In the genomic region with DNA sequence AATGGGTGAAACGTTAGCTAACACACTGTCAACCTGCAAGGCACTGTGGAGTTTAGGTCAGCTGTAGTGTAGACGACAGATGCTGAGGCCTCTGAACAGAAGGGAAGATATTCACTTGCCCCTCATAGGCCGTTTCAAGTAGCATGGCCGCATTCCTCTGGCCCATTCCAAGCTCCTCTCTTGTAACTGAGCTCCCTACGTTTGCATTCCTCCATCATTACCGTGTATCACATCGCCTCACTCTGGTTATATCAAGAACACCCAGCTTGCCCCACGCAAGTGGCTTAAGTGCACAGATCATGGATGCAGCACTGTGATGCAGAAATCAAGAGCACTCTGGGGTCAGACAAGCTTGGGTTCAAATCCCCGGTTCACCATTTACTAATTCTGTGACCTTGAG, we compare ENCODE assay signal across 32 cellular contexts.
"Had no signal": no experiment of that assay in that cellular context is flagged by ENCODE, and none has a peak within 500 bp of the region (broad histone marks: within the 10 kb centered on the region; RNA-seq: fewer than 3 reads in every experiment).

No MANE protein-coding gene starts in this region.

- H3K27me3 Mint-ChIP-seq: activated CD4-positive, alpha-beta memory T cell treated with anti-CD3 and anti-CD28 coated beads, Interleukin-2, amount 10 ng/mL, durations not matched to agents 7 days and 5 days; activated T-cell treated with anti-CD3 and anti-CD28 coated beads, Interleukin-2, amount 50 U/mL, for 24 hours; central memory CD8-positive, alpha-beta T cell; dendritic cell treated with granulocyte-macrophage colony-stimulating factor and Interleukin-4, amounts not matched to agents 40 ng/mL and 50 ng/mL, for 4 days; natural killer cell treated with Interleukin-12 subunit alpha and Interleukin-12 subunit beta and Interleukin-15 and Interleukin-18, amount 100 ng/mL, for 72 hours; progenitor cell of endocrine pancreas; stimulated activated naive B cell treated with anti-CD40 and anti-IgM and Interleukin-4, amounts not matched to agents 10 μg/mL and 1 μg/mL and 100 μg/mL, for 72 hours had no signal

- H3K4me3 ChIP-seq: breast epithelium, esophagus muscularis mucosa, heart right ventricle, left ventricle myocardium inferior, lung, mucosa of descending colon, ovary, sigmoid colon, smooth muscle cell, stomach, tibial artery had no signal

- H3K36me3 ChIP-seq: ovary had no signal

- DNase-seq: activated CD4-positive, alpha-beta memory T cell treated with anti-CD3 and anti-CD28 coated beads, Interleukin-2, amount 10 ng/mL, durations not matched to agents 7 days and 5 days; activated CD4-positive, alpha-beta T cell treated with anti-CD3 and anti-CD28 coated beads for 48 hours; activated CD8-positive, alpha-beta memory T cell treated with anti-CD3 and anti-CD28 coated beads, Interleukin-2, amount 50 U/mL, for 48 hours; activated gamma-delta T cell; activated naive CD4-positive, alpha-beta T cell treated with anti-CD3 and anti-CD28 coated beads, Interleukin-2, amount 50 U/mL, for 16 hours; activated T-cell treated with anti-CD3 and anti-CD28 coated beads, Interleukin-2, amount 50 U/mL, for 24 hours; amniotic stem cell; foreskin melanocyte; heart right ventricle; islet precursor cell; left ventricle myocardium inferior; mucosa of descending colon; ovary; retina; sigmoid colon; stimulated activated CD4-positive, alpha-beta T cell treated with anti-CD3 and anti-CD28 coated beads, Interleukin-1b, Interleukin-23, amount 100 ng/mL, for 48 hours; stimulated activated naive B cell treated with anti-CD40 and anti-IgM and Interleukin-4, amounts not matched to agents 10 μg/mL and 1 μg/mL and 100 μg/mL, for 72 hours; stomach; T-helper 9 cell; tibial artery had no signal

- H3K27me3 ChIP-seq: breast epithelium, esophagus muscularis mucosa, heart right ventricle, ovary, sigmoid colon, stomach, tibial artery had no signal

- H3K4me1 Mint-ChIP-seq: activated CD4-positive, alpha-beta memory T cell treated with anti-CD3 and anti-CD28 coated beads, Interleukin-2, amount 10 ng/mL, durations not matched to agents 7 days and 5 days; central memory CD8-positive, alpha-beta T cell; stimulated activated naive B cell treated with anti-CD40 and anti-IgM and Interleukin-4, amounts not matched to agents 10 μg/mL and 1 μg/mL and 100 μg/mL, for 72 hours had no signal

- H3K4me2 ChIP-seq: smooth muscle cell had no signal

- H3K36me3 Mint-ChIP-seq: natural killer cell treated with Interleukin-12 subunit alpha and Interleukin-12 subunit beta and Interleukin-15 and Interleukin-18, amount 100 ng/mL, for 72 hours had no signal

- H3K4me3 Mint-ChIP-seq: activated CD4-positive, alpha-beta memory T cell treated with anti-CD3 and anti-CD28 coated beads, Interleukin-2, amount 10 ng/mL, durations not matched to agents 7 days and 5 days; activated T-cell treated with anti-CD3 and anti-CD28 coated beads, Interleukin-2, amount 50 U/mL, for 24 hours; central memory CD8-positive, alpha-beta T cell; dendritic cell treated with granulocyte-macrophage colony-stimulating factor and Interleukin-4, amounts not matched to agents 40 ng/mL and 50 ng/mL, for 4 days; natural killer cell treated with Interleukin-12 subunit alpha and Interleukin-12 subunit beta and Interleukin-15 and Interleukin-18, amount 100 ng/mL, for 72 hours; stimulated activated naive B cell treated with anti-CD40 and anti-IgM and Interleukin-4, amounts not matched to agents 10 μg/mL and 1 μg/mL and 100 μg/mL, for 72 hours; T-helper 1 cell treated with Interleukin-12 subunit alpha and Interleukin-12 subunit beta and Interleukin-4 antibody, amounts not matched to agents 30 μg/mL and 1 μg/mL, for 36 hours had no signal

- H3K27ac ChIP-seq: breast epithelium, esophagus muscularis mucosa, heart right ventricle, ovary, sigmoid colon, stomach, tibial artery, VCaP had no signal

- H3K4me1 ChIP-seq: breast epithelium, esophagus muscularis mucosa, sigmoid colon, stomach, tibial artery had no signal

- H3K27ac Mint-ChIP-seq: activated CD4-positive, alpha-beta memory T cell treated with anti-CD3 and anti-CD28 coated beads, Interleukin-2, amount 10 ng/mL, durations not matched to agents 7 days and 5 days; activated T-cell treated with anti-CD3 and anti-CD28 coated beads, Interleukin-2, amount 50 U/mL, for 24 hours; dendritic cell treated with granulocyte-macrophage colony-stimulating factor and Interleukin-4, amounts not matched to agents 40 ng/mL and 50 ng/mL, for 4 days; natural killer cell treated with Interleukin-12 subunit alpha and Interleukin-12 subunit beta and Interleukin-15 and Interleukin-18, amount 100 ng/mL, for 72 hours; progenitor cell of endocrine pancreas; stimulated activated naive B cell treated with anti-CD40 and anti-IgM and Interleukin-4, amounts not matched to agents 10 μg/mL and 1 μg/mL and 100 μg/mL, for 72 hours; T-helper 1 cell treated with Interleukin-12 subunit alpha and Interleukin-12 subunit beta and Interleukin-4 antibody, amounts not matched to agents 30 μg/mL and 1 μg/mL, for 36 hours had no signal

- FAIRE-seq: TTC549 had no signal

- H3K9me3 Mint-ChIP-seq: activated T-cell treated with anti-CD3 and anti-CD28 coated beads, Interleukin-2, amount 50 U/mL, for 24 hours; dendritic cell treated with granulocyte-macrophage colony-stimulating factor and Interleukin-4, amounts not matched to agents 40 ng/mL and 50 ng/mL, for 4 days; natural killer cell treated with Interleukin-12 subunit alpha and Interleukin-12 subunit beta and Interleukin-15 and Interleukin-18, amount 100 ng/mL, for 72 hours; stimulated activated naive B cell treated with anti-CD40 and anti-IgM and Interleukin-4, amounts not matched to agents 10 μg/mL and 1 μg/mL and 100 μg/mL, for 72 hours; T-helper 1 cell treated with Interleukin-12 subunit alpha and Interleukin-12 subunit beta and Interleukin-4 antibody, amounts not matched to agents 30 μg/mL and 1 μg/mL, for 36 hours had no signal

- ATAC-seq: activated CD4-positive, CD25-positive, alpha-beta regulatory T cell treated with anti-CD3 and anti-CD28 coated beads, Interleukin-2, amount 50 U/mL, for 24 hours; heart right ventricle; mucosa of descending colon; natural killer cell treated with Interleukin-12 subunit alpha and Interleukin-12 subunit beta and Interleukin-15 and Interleukin-18, amount 100 ng/mL, for 72 hours; stimulated activated naive B cell treated with anti-CD40 and anti-IgM and Interleukin-4, amounts not matched to agents 10 μg/mL and 1 μg/mL and 100 μg/mL, for 72 hours had no signal
